Comparison of ENCODE assay signal across 21 cellular contexts in the genomic region with DNA sequence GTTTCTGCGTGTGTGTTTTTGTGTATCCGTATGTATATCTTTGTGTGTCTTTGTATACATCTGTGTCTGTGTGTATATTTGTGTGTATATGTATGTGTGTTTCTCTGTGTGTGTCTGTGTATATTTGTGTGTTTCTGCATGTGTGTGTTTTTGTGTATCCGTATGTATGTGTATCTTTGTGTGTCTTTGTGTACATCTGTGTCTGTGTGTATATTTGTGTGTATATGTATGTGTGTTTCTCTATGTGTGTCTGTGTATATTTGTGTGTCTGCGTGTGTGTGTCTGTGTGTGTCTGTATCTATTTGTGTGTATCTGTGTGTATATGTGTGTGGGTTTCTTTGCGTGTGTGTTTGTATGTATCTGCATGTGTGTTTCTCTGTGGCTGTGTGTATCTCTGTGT.
"Had no signal": no experiment of that assay in that cellular context is flagged by ENCODE, and none has a peak within 500 bp of the region (broad histone marks: within the 10 kb centered on the region; RNA-seq: fewer than 3 reads in every experiment).

No MANE protein-coding gene starts in this region.

- FAIRE-seq: RCC 7860 had no signal

- H3K4me2 ChIP-seq: KMS-11, SK-N-SH had no signal

- H3K9ac ChIP-seq: KMS-11, SK-N-SH had no signal

- H3K27ac ChIP-seq: KMS-11 had no signal

- DNase-seq: IMR-90, Kasumi-1, MM.1S, NCI-H1092 treated with DMSO at 0.1 percent for 48 hours, NCI-H1436, NCI-H187, NCI-H2029, NCI-H2081 treated with DMSO at 0.1 percent for 48 hours, NCI-H2171, NCI-H226, NCI-H446, NCI-H510A, NCI-H524 treated with DMSO at 0.1 percent for 48 hours, NCI-H69, NCI-H774, Right ventricle myocardium superior, RPMI8226, SK-N-SH, SW 1271 had no signal
